8 cellular contexts compared by ENCODE assay signal in genomic region chr1:89022167-89022959, GRCh38. TPM values are rescaled to one million over a fixed set of nuclear protein-coding genes. Genes with fewer than 3 reads are reported as not detected.
DNase-seq lines count a peak whose midpoint lies in the region; ATAC-seq lines count a peak whose summit lies in the region.

A gene with protein sequence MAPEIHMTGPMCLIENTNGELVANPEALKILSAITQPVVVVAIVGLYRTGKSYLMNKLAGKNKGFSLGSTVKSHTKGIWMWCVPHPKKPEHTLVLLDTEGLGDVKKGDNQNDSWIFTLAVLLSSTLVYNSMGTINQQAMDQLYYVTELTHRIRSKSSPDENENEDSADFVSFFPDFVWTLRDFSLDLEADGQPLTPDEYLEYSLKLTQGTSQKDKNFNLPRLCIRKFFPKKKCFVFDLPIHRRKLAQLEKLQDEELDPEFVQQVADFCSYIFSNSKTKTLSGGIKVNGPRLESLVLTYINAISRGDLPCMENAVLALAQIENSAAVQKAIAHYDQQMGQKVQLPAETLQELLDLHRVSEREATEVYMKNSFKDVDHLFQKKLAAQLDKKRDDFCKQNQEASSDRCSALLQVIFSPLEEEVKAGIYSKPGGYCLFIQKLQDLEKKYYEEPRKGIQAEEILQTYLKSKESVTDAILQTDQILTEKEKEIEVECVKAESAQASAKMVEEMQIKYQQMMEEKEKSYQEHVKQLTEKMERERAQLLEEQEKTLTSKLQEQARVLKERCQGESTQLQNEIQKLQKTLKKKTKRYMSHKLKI (minus strand): TSS chr1:89022866. CDS start chr1:89020721, 2,145 bp downstream.

- H3K27me3 Mint-ChIP-seq in activated T-cell treated with anti-CD3 and anti-CD28 coated beads, Interleukin-2, amount 50 U/mL, for 72 hours (ENCODE audit: low read depth), result no peaks in the 10 kb centered on the region

- peak within 1 kb of the TSS; percentile 25 to 66 (median 63) for H3K9ac ChIP-seq in skeletal muscle tissue (ENCODE audit: low read depth in 1 of 3, low read length in 3 of 3)

- intact Hi-C loops in left ventricle myocardium superior (cut with micrococcal nuclease), result no loop called here

- WGBS in adipose tissue, 3 donors, result 4 to 33% (median 5%) methylated on average over 5 of the region's 5 CpGs

- no peaks in the 10 kb centered on the region for H3K9me3 ChIP-seq in skeletal muscle tissue (ENCODE audit: control insufficient read depth in 3 of 3, low read length in 3 of 3)

- peaks cover 2 to 6% (median 3%) of the 10 kb centered on the region in 3 donors for H3K4me1 ChIP-seq in skeletal muscle tissue (ENCODE audit: control insufficient read depth in 3 of 3, insufficient read depth in 3 of 3, low read length in 3 of 3)

- ATAC-seq in activated T-cell treated with anti-CD3 and anti-CD28 coated beads, Interleukin-2, amount 50 U/mL, for 72 hours (replicated peaks in 1 of 2), result peak; percentile 84 to 85
- ATAC-seq in HG02852 (IDR thresholded peaks at IDR 0.05; ENCODE audit: unreplicated experiment) (peak; percentile 81), left ventricle myocardium superior (peak; percentile 81)

- H3K27ac Mint-ChIP-seq in activated T-cell treated with anti-CD3 and anti-CD28 coated beads, Interleukin-2, amount 50 U/mL, for 72 hours, result peak within 1 kb of the TSS; percentile 98

- H3K36me3 Mint-ChIP-seq in activated T-cell treated with anti-CD3 and anti-CD28 coated beads, Interleukin-2, amount 50 U/mL, for 72 hours (ENCODE audit: insufficient read depth in 2 of 2), result peaks cover 19 to 30% of the 10 kb centered on the region in 2 donors

- peak within 1 kb of the TSS; percentile 15 for H3K27ac ChIP-seq in adipose tissue (ENCODE audit: low read depth, low read length)
- H3K27ac ChIP-seq in skeletal muscle tissue (ENCODE audit: low read depth, low read length), result peak within 1 kb of the TSS; percentile 77

- peak within 1 kb of the TSS; percentile 85 to 99 for H3K4me3 Mint-ChIP-seq in activated T-cell treated with anti-CD3 and anti-CD28 coated beads, Interleukin-2, amount 50 U/mL, for 72 hours

- no peaks in the 10 kb centered on the region for H3K27me3 ChIP-seq in skeletal muscle tissue (ENCODE audit: control insufficient read depth in 3 of 3, insufficient read depth in 3 of 3, low read length in 3 of 3)

- peaks cover 0 to 4% (median 0%) of the 10 kb centered on the region in 3 donors for H3K36me3 ChIP-seq in skeletal muscle tissue (ENCODE audit: control insufficient read depth in 3 of 3, insufficient read depth in 3 of 3, low read length in 3 of 3)

- peaks cover 60% of the 10 kb centered on the region for H3K4me1 Mint-ChIP-seq in activated T-cell treated with anti-CD3 and anti-CD28 coated beads, Interleukin-2, amount 50 U/mL, for 72 hours (ENCODE audit: low read depth)

- peaks cover 4 to 7% of the 10 kb centered on the region in 2 donors for H3K9me3 Mint-ChIP-seq in activated T-cell treated with anti-CD3 and anti-CD28 coated beads, Interleukin-2, amount 50 U/mL, for 72 hours

- DNase-seq in activated T-cell treated with anti-CD3 and anti-CD28 coated beads, Interleukin-2, amount 50 U/mL, for 72 hours, result no peak
- DNase-seq in activated T-cell treated with anti-CD3 and anti-CD28 coated beads, Interleukin-2, amount 50 U/mL, for 1 hour, result no peak
- DNase-seq in NCI-H2196 (lab: John Stamatoyannopoulos, UW; ENCODE audit: unreplicated experiment), result peak; percentile 19
- DNase-seq in left ventricle myocardium superior, result no peak
- DNase-seq in stimulated activated CD4-positive, alpha-beta T cell treated with anti-CD3 and anti-CD28 coated beads, Interleukin-4, amount 100 ng/mL, for 1 hour, result no peak

- H3K4me3 ChIP-seq in skeletal muscle tissue (ENCODE audit: low read length in 3 of 3), result peak within 1 kb of the TSS; percentile 61 to 76 (median 68)

RNA-seq across cellular contexts. Expression of the gene that starts here (rescaled TPM):
- 1 to 10 TPM; 7.1 to 9.0 TPM for total RNA-seq in activated T-cell treated with anti-CD3 and anti-CD28 coated beads, Interleukin-2, amount 50 U/mL, for 72 hours
- polyA plus RNA-seq in adipose tissue, result 10 to 100 TPM in 1 of 3 donors, 1 to 10 TPM in 2; 2.3 to 12.9 (median 2.6) TPM
- total RNA-seq in left ventricle myocardium superior (7.4 TPM), skeletal muscle tissue (2.1 TPM)
